7 cellular contexts compared by ENCODE assay signal in genomic region chr4:36043241-36043640, GRCh38.
"Had no signal": no experiment of that assay in that cellular context is flagged by ENCODE, and none has a peak within 500 bp of the region (broad histone marks: within the 10 kb centered on the region; RNA-seq: fewer than 3 reads in every experiment).

No MANE protein-coding gene starts in this region.

- ATAC-seq: GM12878 had no signal

- DNase-seq: GDM1, GF-D8 had no signal

- H3K4me3 ChIP-seq: GM12878 had no signal

- FAIRE-seq: G401.6, GM12878, GM12891, GM12892, GM18507 had no signal
